ENCODE assay signal across 1 cellular context in genomic region chrX:46311581-46312120, GRCh38.
TF ChIP-seq lines count a peak whose summit lies in the region.

No MANE protein-coding gene starts in this region.

TF ChIP-seq in SK-N-SH, 30 proteins besides CTCF, POLR2A, EP300 and RAD21 (continued from another document):
- TF ChIP-seq REST (IDR thresholded peaks at IDR 0.05; ENCODE audit: low read depth, low read length) (no peak), TEAD4 (IDR thresholded peaks at IDR 0.05; ENCODE audit: borderline replicate concordance, insufficient read depth) (no peak), FOSL2 (IDR thresholded peaks at IDR 0.05; ENCODE audit: borderline replicate concordance, low read depth) (no peak), ZBTB33 (IDR thresholded peaks at IDR 0.05; ENCODE audit: borderline replicate concordance, low read depth) (no peak)
